In genomic region chr12:39993261-39993660, GRCh38 we compare ENCODE assay signal across 22 cellular contexts.
"Had no signal": no experiment of that assay in that cellular context is flagged by ENCODE, and none has a peak within 500 bp of the region (broad histone marks: within the 10 kb centered on the region; RNA-seq: fewer than 3 reads in every experiment).

No MANE protein-coding gene starts in this region.

- H3K27ac ChIP-seq: hepatocyte, left ventricle myocardium inferior, ovary, skin epidermis, suprapubic skin, thoracic aorta, tibial artery, upper lobe of right lung had no signal

- H3K27me3 ChIP-seq: hepatocyte, ovary, suprapubic skin, tibial artery, upper lobe of right lung had no signal

- H3K36me3 ChIP-seq: ovary, suprapubic skin, thoracic aorta, upper lobe of right lung had no signal

- H3K79me2 ChIP-seq: hepatocyte had no signal

- DNase-seq: islet precursor cell; left ventricle myocardium inferior; mesendoderm; naive B cell; natural killer cell; nephron progenitor cell; ovary; retina; right cardiac atrium; stimulated activated CD4-positive, alpha-beta T cell treated with anti-CD3 and anti-CD28 coated beads, Interleukin-4, amount 100 ng/mL, for 24 hours; stimulated activated naive CD4-positive, alpha-beta T cell; tibial artery; trophoblast cell; upper lobe of right lung had no signal

- H3K4me2 ChIP-seq: hepatocyte had no signal

- ATAC-seq: natural killer cell; right cardiac atrium; sciatic nerve; stimulated activated effector memory CD8-positive, alpha-beta T cell treated with anti-CD3 and anti-CD28 coated beads, Interleukin-12 subunit alpha, Interleukin-12 subunit beta, amount 100 ng/mL, for 72 hours; upper lobe of right lung had no signal

- H3K9me3 ChIP-seq: ovary, suprapubic skin, upper lobe of right lung had no signal

- H3K4me3 ChIP-seq: hepatocyte, left ventricle myocardium inferior, lung, ovary, skin epidermis, suprapubic skin, thoracic aorta, tibial artery, upper lobe of right lung had no signal

- H3K4me1 ChIP-seq: suprapubic skin, tibial artery, upper lobe of right lung had no signal

- FAIRE-seq: urothelium cell line had no signal

- H2AFZ ChIP-seq: hepatocyte had no signal
